ENCODE assay signal across 2 cellular contexts in genomic region chr14:32020882-32021281, GRCh38.
TF ChIP-seq lines count a peak whose summit lies in the region.

No MANE protein-coding gene starts in this region.

TF ChIP-seq in HEK293, 187 proteins besides CTCF, POLR2A, EP300 and RAD21:
- TF ChIP-seq SP3 (tag by site-specific recombination; IDR thresholded peaks at IDR 0.05) (no peak), PRDM2 (tag by site-specific recombination; IDR thresholded peaks at IDR 0.05; ENCODE audit: borderline replicate concordance) (no peak), SETDB1 (IDR thresholded peaks at IDR 0.05; ENCODE audit: insufficient read length, low read length) (peak; percentile 26), ZFP41 (tag by site-specific recombination; IDR thresholded peaks at IDR 0.05; ENCODE audit: borderline replicate concordance) (no peak), KLF17 (tag by site-specific recombination; IDR thresholded peaks at IDR 0.05) (no peak), KLF10 (tag by site-specific recombination; IDR thresholded peaks at IDR 0.05) (no peak), HOXA7 (CRISPR knock-in tag; IDR thresholded peaks at IDR 0.05; ENCODE audit: borderline replicate concordance) (no peak), ZNF404 (tag by site-specific recombination; IDR thresholded peaks at IDR 0.05) (no peak)

TF ChIP-seq in K562, 482 proteins besides CTCF, POLR2A, EP300 and RAD21 (continues in another document):
- TF ChIP-seq ZNF561 (CRISPR knock-in tag; conservative IDR thresholded peaks at IDR 0.05) = 0 out of 2 replicates have a peak, but pooled peaks have one; percentile 15
- no peak for TF ChIP-seq ZNF75A (CRISPR knock-in tag; IDR thresholded peaks at IDR 0.05)
- TF ChIP-seq HDAC8 (tag; IDR thresholded peaks at IDR 0.05) = peak; percentile 47; the same call in 1 of the 2 replicates
- TF ChIP-seq MEIS2 (IDR thresholded peaks at IDR 0.05; ENCODE audit: partially characterized antibody) = no peak
- TF ChIP-seq ETS2 (tag; IDR thresholded peaks at IDR 0.05; ENCODE audit: borderline replicate concordance, poor library complexity, severe bottlenecking) = peak; percentile 51
- no peak for TF ChIP-seq SFPQ (IDR thresholded peaks at IDR 0.05; ENCODE audit: low read depth, low read length)
- peak; percentile 94 for TF ChIP-seq ZNF668 (CRISPR knock-in tag; IDR thresholded peaks at IDR 0.05)
- TF ChIP-seq SIN3A (IDR thresholded peaks at IDR 0.05; ENCODE audit: borderline replicate concordance in 2 of 2, control insufficient read depth in 1 of 2, low read depth in 2 of 2, low read length in 2 of 2) = no peak
- TF ChIP-seq KLF13 (tag; IDR thresholded peaks at IDR 0.05; ENCODE audit: borderline replicate concordance, low read depth) = peak; percentile 89
- TF ChIP-seq GTF2A2 (tag; IDR thresholded peaks at IDR 0.05) = peak; percentile 93
- TF ChIP-seq CEBPB (tag; IDR thresholded peaks at IDR 0.05) = 0 out of 2 replicates have a peak, but pooled peaks have one; percentile 16
- no peak for TF ChIP-seq ZNF197 (CRISPR knock-in tag; IDR thresholded peaks at IDR 0.05; ENCODE audit: low read depth)
- peak; percentile 72 for TF ChIP-seq BACH1 (tag; IDR thresholded peaks at IDR 0.05)
- TF ChIP-seq ZNF639 (CRISPR knock-in tag; conservative IDR thresholded peaks at IDR 0.05 in 1 of 2, IDR thresholded peaks at IDR 0.05 in 1 of 2) = 0 out of 4 replicates have a peak, but pooled peaks of 1 of the 2 experiments have one; percentile 49
- TF ChIP-seq ELK3 (CRISPR knock-in tag; IDR thresholded peaks at IDR 0.05) = no peak
- peak; percentile 67 for TF ChIP-seq ZNF134 (CRISPR knock-in tag; conservative IDR thresholded peaks at IDR 0.05)
- 0 out of 2 replicates have a peak, but pooled peaks have one; percentile 35 for TF ChIP-seq DIDO1 (tag; IDR thresholded peaks at IDR 0.05; ENCODE audit: low read depth)
- TF ChIP-seq NFIC (IDR thresholded peaks at IDR 0.05) = 0 out of 2 replicates have a peak, but pooled peaks have one; percentile 12
- TF ChIP-seq ZKSCAN8 (CRISPR knock-in tag; IDR thresholded peaks at IDR 0.05) = peak; percentile 78; the same call in 1 of the 2 replicates
- peak; percentile 83; the same call in 1 of the 2 replicates for TF ChIP-seq MTF1 (CRISPR knock-in tag; IDR thresholded peaks at IDR 0.05; ENCODE audit: borderline replicate concordance)
- TF ChIP-seq MTA2 (IDR thresholded peaks at IDR 0.05; ENCODE audit: low read depth) = peak; percentile 44; the same call in 1 of the 2 replicates
- TF ChIP-seq ATF1 (CRISPR knock-in tag; IDR thresholded peaks at IDR 0.05) = no peak
- 0 out of 2 replicates have a peak, but pooled peaks have one; percentile 35 for TF ChIP-seq ATF1 (tag; IDR thresholded peaks at IDR 0.05)
- peak; percentile 73 for TF ChIP-seq ARID1B (IDR thresholded peaks at IDR 0.05)
- TF ChIP-seq CREB5 (CRISPR knock-in tag; IDR thresholded peaks at IDR 0.05) = no peak
- TF ChIP-seq RREB1 (CRISPR knock-in tag; IDR thresholded peaks at IDR 0.05) = no peak
- peak; percentile 68 to 73 for TF ChIP-seq NRF1 (conservative IDR thresholded peaks at IDR 0.05 in 1 of 2, IDR thresholded peaks at IDR 0.05 in 1 of 2)
- TF ChIP-seq CCNT2 (IDR thresholded peaks at IDR 0.05; ENCODE audit: borderline replicate concordance, extremely low read depth, insufficient read length, low read depth, low read length) = no peak
- TF ChIP-seq ZNF449 (CRISPR knock-in tag; IDR thresholded peaks at IDR 0.05) = peak; percentile 36; the same call in 1 of the 2 replicates
- no peak for TF ChIP-seq SAFB2 (IDR thresholded peaks at IDR 0.05; ENCODE audit: borderline replicate concordance, low read depth, low read length, severe bottlenecking)
- no peak for TF ChIP-seq PHF21A (IDR thresholded peaks at IDR 0.05; ENCODE audit: borderline replicate concordance, low read depth)
- TF ChIP-seq ZNF41 (CRISPR knock-in tag; conservative IDR thresholded peaks at IDR 0.05) = 0 out of 2 replicates have a peak, but pooled peaks have one; percentile 54
- TF ChIP-seq RNF2 (IDR thresholded peaks at IDR 0.05) = no peak
- TF ChIP-seq ZNF584 (CRISPR knock-in tag; IDR thresholded peaks at IDR 0.05; ENCODE audit: low read depth) = peak; percentile 91
- 0 out of 2 replicates have a peak, but pooled peaks have one; percentile 16 for TF ChIP-seq ZBTB26 (CRISPR knock-in tag; IDR thresholded peaks at IDR 0.05)
- no peak for TF ChIP-seq ZNF431 (CRISPR knock-in tag; IDR thresholded peaks at IDR 0.05)
- peak; percentile 50; the same call in 1 of the 2 replicates for TF ChIP-seq ATF4 (CRISPR knock-in tag; IDR thresholded peaks at IDR 0.05)
- TF ChIP-seq PYGO2 (tag; IDR thresholded peaks at IDR 0.05) = peak; percentile 73; the same call in 1 of the 2 replicates
- peak; percentile 98 for TF ChIP-seq ZNF583 (CRISPR knock-in tag; IDR thresholded peaks at IDR 0.05)
- TF ChIP-seq ELF4 (CRISPR knock-in tag; IDR thresholded peaks at IDR 0.05) = peak; percentile 94
- peak; percentile 52 for TF ChIP-seq MXD1 (CRISPR knock-in tag; IDR thresholded peaks at IDR 0.05; ENCODE audit: borderline replicate concordance, poor library complexity, severe bottlenecking)
- TF ChIP-seq PTTG1 (tag; IDR thresholded peaks at IDR 0.05; ENCODE audit: low read depth) = peak; percentile 95
- TF ChIP-seq MAZ (CRISPR knock-in tag; conservative IDR thresholded peaks at IDR 0.05 in 1 of 2, IDR thresholded peaks at IDR 0.05 in 1 of 2) = peak in 1 of 2 experiments; percentile 54; a peak in 1 of 4 replicates
- 0 out of 2 replicates have a peak, but pooled peaks have one; percentile 50 for TF ChIP-seq ZNF766 (CRISPR knock-in tag; conservative IDR thresholded peaks at IDR 0.05)
